In the genomic region with DNA sequence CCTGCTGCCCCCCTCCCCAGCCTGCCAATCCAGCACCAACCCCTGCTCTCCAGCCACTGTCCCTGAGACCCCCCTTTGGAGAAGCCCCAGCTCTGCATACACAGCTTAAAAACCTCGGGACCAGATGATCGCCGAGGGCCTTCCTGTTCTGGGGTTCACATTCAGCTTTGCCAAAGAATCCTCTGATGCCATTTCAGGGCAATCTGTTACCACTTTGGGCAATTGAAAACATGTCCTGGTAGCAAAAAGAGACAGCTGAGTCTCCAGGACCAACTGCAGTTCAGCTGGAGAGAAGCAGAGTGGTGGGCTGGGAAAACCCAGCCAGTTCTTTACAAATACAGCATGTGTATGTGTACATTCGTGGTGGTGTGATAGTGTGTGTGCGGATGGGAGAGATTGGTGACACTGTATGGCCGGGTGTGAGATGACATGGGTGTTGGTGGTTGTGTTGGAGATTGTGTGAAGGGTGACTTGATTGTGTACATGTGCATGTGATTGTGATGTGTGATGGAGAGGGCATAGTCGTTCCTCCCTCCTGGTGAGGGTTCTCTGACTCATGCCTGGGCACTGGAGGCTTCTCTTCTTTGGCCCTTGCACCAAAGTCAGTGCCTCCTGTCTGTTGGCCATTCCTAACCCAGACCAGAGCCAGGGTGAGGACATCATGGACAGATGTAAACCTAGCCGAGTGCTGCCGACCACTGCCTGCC, we compare ENCODE assay signal across 21 cellular contexts. TPM values are rescaled to one million over a fixed set of nuclear protein-coding genes. Genes with fewer than 3 reads are reported as not detected.
DNase-seq lines count a peak whose midpoint lies in the region; ATAC-seq and TF ChIP-seq lines count a peak whose summit lies in the region.
"Had no signal": no experiment of that assay in that cellular context is flagged by ENCODE, and none has a peak within 500 bp of the region (broad histone marks: within the 10 kb centered on the region; RNA-seq: fewer than 3 reads in every experiment).

No MANE protein-coding gene starts in this region.

- TF ChIP-seq CTCF in gastroesophageal sphincter (IDR thresholded peaks at IDR 0.05) (no peak), thoracic aorta (IDR thresholded peaks at IDR 0.05) (no peak)

- H3K9ac ChIP-seq in BLaER1 treated with 17β-estradiol and CSF1 and Interleukin-3, amounts not matched to agents 10 nM and 100 nM: peak overlapping the region in 3 of 11 experiments; percentile 16 to 48 (median 39); a peak in 5 of 22 replicates
- peak overlapping the region; percentile 52 for H3K9ac ChIP-seq in adipocyte (ENCODE audit: low read length)

- no peaks in the 10 kb centered on the region for H3K27me3 ChIP-seq in BLaER1 treated with 17β-estradiol and CSF1 and Interleukin-3, amounts not matched to agents 10 nM and 100 nM
- H3K27me3 ChIP-seq in adipocyte (replicated peaks; ENCODE audit: control insufficient read depth, insufficient read depth, low read length) (no peaks in the 10 kb centered on the region), gastroesophageal sphincter (no peaks in the 10 kb centered on the region), thoracic aorta (replicated peaks; ENCODE audit: insufficient read depth) (no peaks in the 10 kb centered on the region)

- H3K9me3 ChIP-seq in BLaER1 treated with 17β-estradiol and CSF1 and Interleukin-3, amounts not matched to agents 10 nM and 100 nM (replicated peaks in 1 of 11): no peaks in the 10 kb centered on the region
- H3K9me3 ChIP-seq in adipocyte (ENCODE audit: control insufficient read depth, low read length) (no peaks in the 10 kb centered on the region), gastroesophageal sphincter (no peaks in the 10 kb centered on the region), thoracic aorta (no peaks in the 10 kb centered on the region)

- TF ChIP-seq POLR2A in gastroesophageal sphincter (IDR thresholded peaks at IDR 0.05): no peak

- peak overlapping the region; percentile 15 to 86 (median 75); a peak in 21 of 22 replicates for H3K4me2 ChIP-seq in BLaER1 treated with 17β-estradiol and CSF1 and Interleukin-3, amounts not matched to agents 10 nM and 100 nM

- H3K36me3 ChIP-seq in BLaER1 treated with 17β-estradiol and CSF1 and Interleukin-3, amounts not matched to agents 10 nM and 100 nM: no peaks in the 10 kb centered on the region
- H3K36me3 ChIP-seq in adipocyte (ENCODE audit: control insufficient read depth, insufficient read depth, low read length, severe bottlenecking) (no peaks in the 10 kb centered on the region), gastroesophageal sphincter (peaks cover 0 to 44% of the 10 kb centered on the region in 2 donors), thoracic aorta (no peaks in the 10 kb centered on the region)

- no peak for TF ChIP-seq EP300 in gastroesophageal sphincter (IDR thresholded peaks at IDR 0.05)

- WGBS in gastroesophageal sphincter (ENCODE audit: low coverage in 1 of 2), 2 donors: 80 to 89% methylated on average over 4 to 6 of the region's 9 CpGs

- ATAC-seq in gastroesophageal sphincter: no peak
- no peak for ATAC-seq in thoracic aorta (ENCODE audit: insufficient number of reproducible peaks, low FRiP score, low read depth)
- no peak for ATAC-seq in HG03095 (IDR thresholded peaks at IDR 0.05; ENCODE audit: unreplicated experiment)
- no peak for ATAC-seq in GM21529 (IDR thresholded peaks at IDR 0.05; ENCODE audit: unreplicated experiment)
- ATAC-seq: T-helper 17 cell had no signal

- no peak overlapping the region for H3K4me3 ChIP-seq in BLaER1 treated with 17β-estradiol and CSF1 and Interleukin-3, amounts not matched to agents 10 nM and 100 nM
- H3K4me3 ChIP-seq in adipocyte (ENCODE audit: low read length): no peak overlapping the region
- H3K4me3 ChIP-seq in gastroesophageal sphincter: no peak overlapping the region
- H3K4me3 ChIP-seq in thoracic aorta: no peak overlapping the region

- H3K4me1 ChIP-seq in BLaER1 treated with 17β-estradiol and CSF1 and Interleukin-3, amounts not matched to agents 10 nM and 100 nM: peaks cover 17 to 89% (median 66%) of the 10 kb centered on the region in 10 experiments
- peaks cover 17% of the 10 kb centered on the region for H3K4me1 ChIP-seq in adipocyte (ENCODE audit: control insufficient read depth, insufficient read depth, low read length)
- peaks cover 0 to 92% (median 16%) of the 10 kb centered on the region in 3 donors for H3K4me1 ChIP-seq in gastroesophageal sphincter
- peaks cover 12 to 53% of the 10 kb centered on the region in 2 donors for H3K4me1 ChIP-seq in thoracic aorta (ENCODE audit: control insufficient read depth in 1 of 2, low read depth in 2 of 2)

- DNase-seq in adipocyte (ENCODE audit: low read depth) (no peak), thoracic aorta (ENCODE audit: low spot score) (no peak), anterior cingulate cortex (lab: John Stamatoyannopoulos, UW) (no peak)
- DNase-seq: activated CD4-positive, alpha-beta T cell treated with anti-CD3 and anti-CD28 coated beads, Interleukin-2, amount 10 ng/mL, durations not matched to agents 7 days and 5 days; AML-193; DND-41; effector CD8-positive, alpha-beta T cell; GOT3; immature natural killer cell; MM.1S; NCI-H187; NCI-H2227 treated with DMSO at 0.1 percent for 48 hours; NCI-H82; retina; SIG-M5; stimulated activated CD8-positive, alpha-beta memory T cell treated with anti-CD3 and anti-CD28 coated beads, Interleukin-4, amount 100 ng/mL, for 48 hours; T-helper 17 cell had no signal

- peaks cover 0 to 10% (median 0%) of the 10 kb centered on the region in 11 experiments; a peak in 2 of 22 replicates for H4K20me1 ChIP-seq in BLaER1 treated with 17β-estradiol and CSF1 and Interleukin-3, amounts not matched to agents 10 nM and 100 nM

- peak overlapping the region in 3 of 11 experiments; percentile 21 to 40 (median 39); a peak in 2 of 22 replicates for H3K27ac ChIP-seq in BLaER1 treated with 17β-estradiol and CSF1 and Interleukin-3, amounts not matched to agents 10 nM and 100 nM
- H3K27ac ChIP-seq in gastroesophageal sphincter (peak overlapping the region in 3 of 4 donors; percentile 43 to 58 (median 53)), thoracic aorta (peak overlapping the region; percentile 59 to 71)

RNA-seq across cellular contexts. Expression of a gene that starts 48.5 kb away (rescaled TPM):
- total RNA-seq in gastroesophageal sphincter (100 to 1,000 TPM; 439 to 589 (median 503) TPM), thoracic aorta (1,000 to 10,000 TPM; 1,262 to 1,768 TPM)
